2 cellular contexts compared by ENCODE assay signal in genomic region chr17:64213995-64214507, GRCh38.
TF ChIP-seq lines count a peak whose summit lies in the region.

No MANE protein-coding gene starts in this region.

TF ChIP-seq in SK-N-SH, 30 proteins besides CTCF, POLR2A, EP300 and RAD21 (continued from another document):
- no peak for TF ChIP-seq ZBTB33 (IDR thresholded peaks at IDR 0.05; ENCODE audit: borderline replicate concordance, low read depth)

TF ChIP-seq in SK-N-SH treated with all-trans-retinoic acid at 6 μM for 48 hours, 23 proteins besides CTCF, POLR2A, EP300 and RAD21 (continued from another document):
- TF ChIP-seq ZFP3 (CRISPR knock-in tag; IDR thresholded peaks at IDR 0.05) (no peak), SNAI2 (CRISPR knock-in tag; IDR thresholded peaks at IDR 0.05) (no peak), ZC3H10 (CRISPR knock-in tag; IDR thresholded peaks at IDR 0.05) (no peak), ZNF565 (CRISPR knock-in tag; conservative IDR thresholded peaks at IDR 0.05; ENCODE audit: low read depth) (no peak), GLIS3 (CRISPR knock-in tag; IDR thresholded peaks at IDR 0.05) (no peak), CREB5 (CRISPR knock-in tag; IDR thresholded peaks at IDR 0.05; ENCODE audit: low read depth) (no peak)
